17 cellular contexts compared by ENCODE assay signal in the genomic region with DNA sequence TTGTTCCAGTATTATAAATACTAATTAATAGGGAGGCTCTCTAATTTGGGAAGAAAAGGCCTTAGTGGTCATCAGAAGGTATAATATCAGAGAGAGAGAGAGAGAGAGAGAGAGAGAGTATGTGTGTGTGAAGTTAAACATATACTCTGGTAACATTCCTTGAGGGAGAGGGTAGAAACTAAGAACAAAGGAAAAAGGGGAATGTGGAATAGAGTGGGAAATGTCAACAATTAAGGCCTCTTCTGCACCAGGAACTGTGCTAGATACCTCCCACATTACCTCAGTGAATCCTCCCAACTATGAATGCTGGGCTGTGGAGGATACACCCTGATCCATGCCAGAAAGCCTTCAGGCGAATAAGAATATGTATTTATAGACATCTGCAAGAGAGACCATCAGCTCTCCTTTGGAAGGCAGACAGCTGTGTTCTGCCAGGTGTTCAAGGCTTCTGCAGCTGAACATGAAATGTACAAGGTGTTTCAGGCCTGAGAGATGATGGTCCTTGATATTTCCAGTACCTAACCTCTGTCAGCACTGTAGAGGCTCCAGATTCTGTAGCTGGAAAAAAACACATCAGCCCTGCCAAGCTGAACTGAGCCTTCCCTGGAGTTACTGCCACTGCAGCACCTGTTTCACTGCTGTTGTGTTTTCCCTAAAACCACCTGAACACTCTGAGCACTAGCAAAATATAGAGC. TPM values are rescaled to one million over a fixed set of nuclear protein-coding genes. Genes with fewer than 3 reads are reported as not detected.
A peak's percentile ranks its signal among the peaks of the same experiment; 100 is the strongest.
DNase-seq lines count a peak whose midpoint lies in the region; ATAC-seq and TF ChIP-seq lines count a peak whose summit lies in the region.
"Had no signal": no experiment of that assay in that cellular context is flagged by ENCODE, and none has a peak within 500 bp of the region (broad histone marks: within the 10 kb centered on the region; RNA-seq: fewer than 3 reads in every experiment).

No MANE protein-coding gene starts in this region.

- CTCF ChIA-PET in activated CD4-positive, alpha-beta T cell treated with anti-CD3 and anti-CD28 coated beads, Interleukin-2, amount 10 ng/mL, durations not matched to agents 7 days and 5 days (lab: Charles Lee) = no interaction called here

- intact Hi-C loops in prostate gland (cut with DNase I) = no loop called here

- H3K4me1 ChIP-seq in SJSA1 (replicated peaks) (peaks cover 73% of the 10 kb centered on the region), prostate gland (replicated peaks) (no peaks in the 10 kb centered on the region), suprapubic skin (peaks cover 6% of the 10 kb centered on the region)
- H3K4me1 ChIP-seq: body of pancreas had no signal

- no peaks in the 10 kb centered on the region for H3K27me3 ChIP-seq in SJSA1 (replicated peaks)
- H3K27me3 ChIP-seq in prostate gland (replicated peaks; ENCODE audit: insufficient read depth) = no peaks in the 10 kb centered on the region
- no peaks in the 10 kb centered on the region for H3K27me3 ChIP-seq in suprapubic skin
- H3K27me3 ChIP-seq: body of pancreas had no signal

- H3K36me3 Mint-ChIP-seq in naive B cell = no peaks in the 10 kb centered on the region
- no peaks in the 10 kb centered on the region for H3K36me3 Mint-ChIP-seq in activated CD4-positive, alpha-beta T cell treated with anti-CD3 and anti-CD28 coated beads, Interleukin-2, amount 10 ng/mL, durations not matched to agents 7 days and 5 days (ENCODE audit: low read depth)
- H3K36me3 Mint-ChIP-seq: activated naive CD8-positive, alpha-beta T cell treated with anti-CD3 and anti-CD28 coated beads, Interleukin-2, amount 10 ng/mL, durations not matched to agents 7 days and 5 days had no signal

- TF ChIP-seq POLR2A in prostate gland (IDR thresholded peaks at IDR 0.05) (no peak), suprapubic skin (IDR thresholded peaks at IDR 0.05) (no peak)

- DNase-seq in DMS79 (lab: John Stamatoyannopoulos, UW) (peak; percentile 16), SJSA1 (ENCODE audit: low read depth in 1 of 2, low spot score in 2 of 2) (peak in 1 of 2 experiments; percentile 41), naive B cell (no peak), prostate gland (ENCODE audit: low spot score) (no peak), suprapubic skin (ENCODE audit: low spot score in 2 of 2) (no peak), MV-4-11 (lab: John Stamatoyannopoulos, UW) (no peak)
- no peak for DNase-seq in activated CD4-positive, alpha-beta T cell treated with anti-CD3 and anti-CD28 coated beads, Interleukin-2, amount 10 ng/mL, durations not matched to agents 7 days and 5 days
- DNase-seq: activated CD4-positive, alpha-beta T cell treated with anti-CD3 and anti-CD28 coated beads for 4 hours; activated naive CD8-positive, alpha-beta T cell treated with anti-CD3 and anti-CD28 coated beads, Interleukin-2, amount 10 ng/mL, durations not matched to agents 7 days and 5 days; body of pancreas; glutamatergic neuron; left ventricle myocardium superior; NCI-H1417; NCI-H2171 treated with DMSO at 0.1 percent for 48 hours had no signal

- POLR2A ChIA-PET in activated CD4-positive, alpha-beta T cell treated with anti-CD3 and anti-CD28 coated beads, Interleukin-2, amount 10 ng/mL, durations not matched to agents 7 days and 5 days (lab: Charles Lee) = no interaction called here

- peak; percentile 19 for ATAC-seq in HG02678 (IDR thresholded peaks at IDR 0.05; ENCODE audit: unreplicated experiment)
- no peak for ATAC-seq in naive B cell (ENCODE audit: low read depth in 2 of 2)
- ATAC-seq: activated T-helper 17 cell treated with anti-CD3 and anti-CD28 coated beads, Interleukin-2, amount 50 U/mL, for 72 hours; body of pancreas; left ventricle myocardium superior had no signal

- H3K4me3 ChIP-seq in SJSA1 (no peak overlapping the region), prostate gland (no peak overlapping the region), suprapubic skin (no peak overlapping the region)
- H3K4me3 ChIP-seq: body of pancreas had no signal

- peak overlapping the region in 5 of 8 donors; percentile 17 to 83 (median 51) for H3K4me3 Mint-ChIP-seq in naive B cell
- no peak overlapping the region for H3K4me3 Mint-ChIP-seq in activated CD4-positive, alpha-beta T cell treated with anti-CD3 and anti-CD28 coated beads, Interleukin-2, amount 10 ng/mL, durations not matched to agents 7 days and 5 days
- H3K4me3 Mint-ChIP-seq: activated naive CD8-positive, alpha-beta T cell treated with anti-CD3 and anti-CD28 coated beads, Interleukin-2, amount 10 ng/mL, durations not matched to agents 7 days and 5 days; activated T-helper 17 cell treated with anti-CD3 and anti-CD28 coated beads, Interleukin-2, amount 50 U/mL, for 72 hours had no signal

- H3K9me3 Mint-ChIP-seq in naive B cell = peaks cover 0 to 4% (median 0%) of the 10 kb centered on the region in 7 donors
- H3K9me3 Mint-ChIP-seq in activated CD4-positive, alpha-beta T cell treated with anti-CD3 and anti-CD28 coated beads, Interleukin-2, amount 10 ng/mL, durations not matched to agents 7 days and 5 days = no peaks in the 10 kb centered on the region
- H3K9me3 Mint-ChIP-seq: activated naive CD8-positive, alpha-beta T cell treated with anti-CD3 and anti-CD28 coated beads, Interleukin-2, amount 10 ng/mL, durations not matched to agents 7 days and 5 days had no signal

- TF ChIP-seq CTCF in prostate gland (IDR thresholded peaks at IDR 0.05) (no peak), suprapubic skin (IDR thresholded peaks at IDR 0.05) (no peak)

- 53% methylated on average over 1 of the region's 1 CpG for WGBS in prostate gland
- WGBS in suprapubic skin = 47% methylated on average over 1 of the region's 1 CpG

- H3K36me3 ChIP-seq in SJSA1 (peaks cover 52% of the 10 kb centered on the region), prostate gland (no peaks in the 10 kb centered on the region), suprapubic skin (no peaks in the 10 kb centered on the region)

- TF ChIP-seq EP300 in suprapubic skin (IDR thresholded peaks at IDR 0.05) = no peak

- peaks cover 15 to 25% (median 21%) of the 10 kb centered on the region in 3 donors for H3K4me1 Mint-ChIP-seq in naive B cell
- no peaks in the 10 kb centered on the region for H3K4me1 Mint-ChIP-seq in activated CD4-positive, alpha-beta T cell treated with anti-CD3 and anti-CD28 coated beads, Interleukin-2, amount 10 ng/mL, durations not matched to agents 7 days and 5 days
- H3K4me1 Mint-ChIP-seq: activated naive CD8-positive, alpha-beta T cell treated with anti-CD3 and anti-CD28 coated beads, Interleukin-2, amount 10 ng/mL, durations not matched to agents 7 days and 5 days; activated T-helper 17 cell treated with anti-CD3 and anti-CD28 coated beads, Interleukin-2, amount 50 U/mL, for 72 hours had no signal

- H3K9me3 ChIP-seq in SJSA1 (replicated peaks) (no peaks in the 10 kb centered on the region), prostate gland (no peaks in the 10 kb centered on the region), suprapubic skin (no peaks in the 10 kb centered on the region)
- H3K9me3 ChIP-seq: body of pancreas had no signal

- peak overlapping the region in 3 of 6 donors; percentile 2 to 55 (median 27) for H3K27ac Mint-ChIP-seq in naive B cell
- no peak overlapping the region for H3K27ac Mint-ChIP-seq in activated CD4-positive, alpha-beta T cell treated with anti-CD3 and anti-CD28 coated beads, Interleukin-2, amount 10 ng/mL, durations not matched to agents 7 days and 5 days
- H3K27ac Mint-ChIP-seq: activated naive CD8-positive, alpha-beta T cell treated with anti-CD3 and anti-CD28 coated beads, Interleukin-2, amount 10 ng/mL, durations not matched to agents 7 days and 5 days; activated T-helper 17 cell treated with anti-CD3 and anti-CD28 coated beads, Interleukin-2, amount 50 U/mL, for 72 hours had no signal

- H3K27ac ChIP-seq in SJSA1 = 0 out of 2 replicates have a peak overlapping the region, but pooled peaks have one; percentile 39
- H3K27ac ChIP-seq in prostate gland = no peak overlapping the region
- no peak overlapping the region for H3K27ac ChIP-seq in suprapubic skin
- H3K27ac ChIP-seq: body of pancreas, RWPE1 had no signal

- H3K27me3 Mint-ChIP-seq in naive B cell = peaks cover 4 to 12% (median 7%) of the 10 kb centered on the region in 3 donors
- H3K27me3 Mint-ChIP-seq in activated CD4-positive, alpha-beta T cell treated with anti-CD3 and anti-CD28 coated beads, Interleukin-2, amount 10 ng/mL, durations not matched to agents 7 days and 5 days = no peaks in the 10 kb centered on the region
- H3K27me3 Mint-ChIP-seq: activated naive CD8-positive, alpha-beta T cell treated with anti-CD3 and anti-CD28 coated beads, Interleukin-2, amount 10 ng/mL, durations not matched to agents 7 days and 5 days had no signal

RNA-seq across cellular contexts. Expression of gene TBX15, which starts 29.1 kb away (rescaled TPM):
- 16.0 and 31.0 TPM in 2 replicates for total RNA-seq in SJSA1 (2014; rRNA removed; shearing (Covaris generic))
- polyA plus RNA-seq in naive B cell (ENCODE audit: low read depth in 6 of 6) = not detected
- total RNA-seq in prostate gland = under 1 TPM; 0.40 to 0.87 TPM
- 10 to 100 TPM in 1 of 4 donors, 1 to 10 TPM in 3; 3.3 to 10.8 (median 3.5) TPM for total RNA-seq in suprapubic skin
- not detected for total RNA-seq in activated CD4-positive, alpha-beta T cell treated with anti-CD3 and anti-CD28 coated beads, Interleukin-2, amount 10 ng/mL, durations not matched to agents 7 days and 5 days
- total RNA-seq: activated naive CD8-positive, alpha-beta T cell treated with anti-CD3 and anti-CD28 coated beads, Interleukin-2, amount 10 ng/mL, durations not matched to agents 7 days and 5 days; activated T-helper 17 cell treated with anti-CD3 and anti-CD28 coated beads, Interleukin-2, amount 50 U/mL, for 72 hours; body of pancreas had no signal
